16 cellular contexts compared by ENCODE assay signal in genomic region chr1:241579434-241579833, GRCh38. TPM values are rescaled to one million over a fixed set of nuclear protein-coding genes. Genes with fewer than 3 reads are reported as not detected.
A peak's percentile ranks its signal among the peaks of the same experiment; 100 is the strongest.
DNase-seq lines count a peak whose midpoint lies in the region; ATAC-seq and TF ChIP-seq lines count a peak whose summit lies in the region.
"Had no signal": no experiment of that assay in that cellular context is flagged by ENCODE, and none has a peak within 500 bp of the region (broad histone marks: within the 10 kb centered on the region; RNA-seq: fewer than 3 reads in every experiment).

No MANE protein-coding gene starts in this region.

- intact Hi-C loops in right lobe of liver (cut with DNase I): no loop called here
- intact Hi-C loops in vagina (cut with DNase I): no loop called here

- H3K27me3 ChIP-seq in right lobe of liver (no peaks in the 10 kb centered on the region), vagina (no peaks in the 10 kb centered on the region)

- H3K4me3 ChIP-seq in right lobe of liver (no peak overlapping the region), vagina (no peak overlapping the region)
- H3K4me3 ChIP-seq: HAP-1 had no signal

- no peak for TF ChIP-seq POLR2A in right lobe of liver (IDR thresholded peaks at IDR 0.05)
- TF ChIP-seq POLR2A in vagina (IDR thresholded peaks at IDR 0.05): no peak

- peaks cover 0 to 3% (median 2%) of the 10 kb centered on the region in 4 donors for H3K36me3 ChIP-seq in right lobe of liver
- H3K36me3 ChIP-seq in vagina: no peaks in the 10 kb centered on the region
- H3K36me3 ChIP-seq: HAP-1 had no signal

- H3K27ac ChIP-seq in right lobe of liver: no peak overlapping the region
- H3K27ac ChIP-seq in vagina: no peak overlapping the region
- H3K27ac ChIP-seq: parathyroid adenoma had no signal

- peak; percentile 50 for ATAC-seq in GM19463 (IDR thresholded peaks at IDR 0.05; ENCODE audit: unreplicated experiment)
- ATAC-seq in right lobe of liver: peak; percentile 42 to 68 (median 58)

- no peaks in the 10 kb centered on the region for H3K9me3 ChIP-seq in right lobe of liver
- no peaks in the 10 kb centered on the region for H3K9me3 ChIP-seq in vagina
- H3K9me3 ChIP-seq: HAP-1 had no signal

- H3K4me1 ChIP-seq in right lobe of liver (peaks cover 0 to 7% (median 0%) of the 10 kb centered on the region in 4 donors), vagina (no peaks in the 10 kb centered on the region)
- H3K4me1 ChIP-seq: HAP-1, parathyroid adenoma had no signal

- DNase-seq in DMS153 (lab: John Stamatoyannopoulos, UW): peak; percentile 65
- peak; percentile 18 for DNase-seq in OCI-M1 (lab: John Stamatoyannopoulos, UW)
- no peak for DNase-seq in right lobe of liver
- DNase-seq in vagina (ENCODE audit: extremely low spot score in 2 of 2): no peak
- DNase-seq in GM19238 (ENCODE audit: insufficient read length, low spot score): no peak
- DNase-seq in DMS 273 treated with DMSO at 0.1 percent for 48 hours (lab: John Stamatoyannopoulos, UW): no peak
- DNase-seq: activated naive CD8-positive, alpha-beta T cell treated with anti-CD3 and anti-CD28 coated beads for 36 hours; activated T-cell treated with anti-CD3 and anti-CD28 coated beads, Interleukin-2, amount 50 U/mL, for 24 hours; dermis blood vessel endothelial cell; erythroblast; IMR-90; stimulated activated CD4-positive, alpha-beta T cell treated with anti-CD3 and anti-CD28 coated beads, Interleukin-2, amount 100 ng/mL, for 48 hours; SW 1271 had no signal

- TF ChIP-seq CTCF in right lobe of liver (IDR thresholded peaks at IDR 0.05) (no peak), vagina (IDR thresholded peaks at IDR 0.05) (no peak)

- 53% methylated on average over 2 of the region's 4 CpGs for WGBS in right lobe of liver (ENCODE audit: insufficient coverage, low coverage, low lambda C conversion rate, missing lambda C conversion rate)

RNA-seq across cellular contexts. Expression of gene KMO, which starts 47.3 kb away (rescaled TPM):
- total RNA-seq in right lobe of liver (10 to 100 TPM; 25.4 to 57.3 (median 28.3) TPM), vagina (4.7 TPM)
- total RNA-seq: dermis blood vessel endothelial cell, IMR-90 had no signal

RNA-seq across cellular contexts. Expression of gene FH, which starts 59.9 kb away (rescaled TPM):
- 100 to 1,000 TPM in 5 of 6 experiments, 10 to 100 TPM in 1; 95.0 to 126 (median 114) TPM for total RNA-seq in right lobe of liver
- 33.6 TPM for total RNA-seq in vagina

Comparison
In these comparisons a context has a peak if more than half of its experiments do, and no peak if none do; other contexts are left out.
1. DNase-seq: peak in DMS153 (single experiment) and OCI-M1 (single experiment); none in right lobe of liver (0 of 3), vagina (0 of 2), GM19238 (single experiment) and DMS 273 treated with DMSO at 0.1 percent for 48 hours (single experiment).